ENCODE assay signal across 11 cellular contexts in the genomic region with DNA sequence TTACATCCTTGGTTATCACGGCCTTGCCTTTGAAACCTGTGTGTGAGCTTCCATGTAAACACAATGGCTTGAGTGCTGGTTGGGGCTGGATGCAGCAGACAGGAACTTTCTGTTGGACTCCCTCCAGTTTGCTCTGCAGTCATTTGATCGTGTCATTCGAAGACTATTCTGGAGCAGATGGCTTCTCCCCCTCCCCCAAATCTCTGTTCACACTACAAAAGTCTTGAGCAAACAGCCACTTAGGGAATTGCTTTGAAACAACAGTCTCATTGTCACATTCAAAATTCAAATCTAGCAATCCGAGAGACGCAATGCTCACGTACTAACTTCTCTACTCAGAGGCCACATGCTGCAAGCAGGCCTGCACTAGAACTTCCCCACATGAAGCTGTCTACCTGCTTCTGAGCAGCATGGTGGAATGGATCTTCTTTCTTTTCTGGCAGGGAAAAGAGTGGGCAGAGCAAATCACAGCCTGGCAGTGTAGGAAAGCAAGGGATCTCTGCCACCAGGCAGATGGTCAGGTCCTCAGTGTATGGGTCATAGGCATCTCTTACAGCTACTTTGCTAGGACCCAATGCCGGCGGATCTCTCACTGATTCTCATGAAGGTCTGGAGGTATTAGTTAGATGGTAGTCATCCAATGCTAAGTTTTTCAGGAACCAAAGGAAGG.
DNase-seq lines count a peak whose midpoint lies in the region; ATAC-seq and TF ChIP-seq lines count a peak whose summit lies in the region.
"Had no signal": no experiment of that assay in that cellular context is flagged by ENCODE, and none has a peak within 500 bp of the region (broad histone marks: within the 10 kb centered on the region; RNA-seq: fewer than 3 reads in every experiment).

No MANE protein-coding gene starts in this region.

- peaks cover 10% of the 10 kb centered on the region for H3K4me1 ChIP-seq in mesendoderm (ENCODE audit: control insufficient read depth, low read depth, low read length)

- H3K27ac ChIP-seq in caudate nucleus (ENCODE audit: low read depth, low read length), result peak overlapping the region; percentile 56
- H3K27ac ChIP-seq in mesendoderm (ENCODE audit: low read depth, low read length), result no peak overlapping the region
- H3K27ac ChIP-seq: parathyroid adenoma had no signal

- no peak overlapping the region for H3K9ac ChIP-seq in mesendoderm (ENCODE audit: low read length)
- H3K9ac ChIP-seq: parathyroid adenoma had no signal

- no peak overlapping the region for H3K4me2 ChIP-seq in mesendoderm (ENCODE audit: low read length)

- no peaks in the 10 kb centered on the region for H3K27me3 ChIP-seq in mesendoderm (ENCODE audit: insufficient read depth, low read length, poor library complexity)

- no peak for TF ChIP-seq CTCF in GM10248 (IDR thresholded peaks at IDR 0.05; ENCODE audit: control extremely low read depth, extremely low read depth, low read depth, missing control alignments)

- H2AK5ac ChIP-seq in mesendoderm (ENCODE audit: low read length), result peak overlapping the region; percentile 18

- no CpG with 5 or more reads among the region's 8 CpGs for WGBS in mesendoderm (ENCODE audit: extremely low coverage, insufficient coverage, low lambda C conversion rate)

- no peak overlapping the region for H4K5ac ChIP-seq in mesendoderm (ENCODE audit: low read length)

- ATAC-seq in HG02798 (IDR thresholded peaks at IDR 0.05; ENCODE audit: poor library complexity, unreplicated experiment) (no peak), GM21515 (IDR thresholded peaks at IDR 0.05; ENCODE audit: unreplicated experiment) (no peak)

- no peaks in the 10 kb centered on the region for H3K79me2 ChIP-seq in mesendoderm (ENCODE audit: control insufficient read depth, insufficient read depth, low read length)

- H3K23ac ChIP-seq in mesendoderm (ENCODE audit: low read length), result no peak overlapping the region

- POLR2A ChIA-PET in GM10248 (lab: Yijun Ruan, JAX), result no interaction called here

- DNase-seq in C1 segment of cervical spinal cord (lab: John Stamatoyannopoulos, UW), result peak in 8 of 14 donors; percentile 11 to 79 (median 36)
- peak; percentile 88 for DNase-seq in NCI-H2171 (lab: John Stamatoyannopoulos, UW)
- peak in 32 of 61 donors; percentile 4 to 72 (median 28) for DNase-seq in caudate nucleus (lab: John Stamatoyannopoulos, UW)
- DNase-seq in mesendoderm, result no peak
- no peak for DNase-seq in GM10248 (ENCODE audit: extremely low spot score)
- no peak for DNase-seq in HuH-7.5 (ENCODE audit: low spot score)
- DNase-seq: CD4-positive, CD25-positive, alpha-beta regulatory T cell; MV-4-11 had no signal

- CTCF ChIA-PET in GM10248 (lab: Yijun Ruan, JAX), result interaction anchor here (1.0 to 1.4 kb wide), 5 partner anchors 8 to 114 kb away, joined by 3 to 5 read pairs (median 3); no protein-coding TSS in a partner anchor

- H3K18ac ChIP-seq in mesendoderm (ENCODE audit: low read length), result no peak overlapping the region

- no peak overlapping the region for H3K4ac ChIP-seq in mesendoderm (ENCODE audit: low read depth, low read length)

- H2BK15ac ChIP-seq in mesendoderm (replicated peaks; ENCODE audit: low read depth), result no peak overlapping the region

- no peak overlapping the region for H2BK5ac ChIP-seq in mesendoderm (ENCODE audit: low read length)

- H2BK120ac ChIP-seq in mesendoderm (ENCODE audit: low read depth, low read length), result no peak overlapping the region

- peak overlapping the region; percentile 56 for H3K56ac ChIP-seq in mesendoderm (ENCODE audit: low read length)

- H3K79me1 ChIP-seq in mesendoderm (ENCODE audit: low read length), result no peaks in the 10 kb centered on the region

- H3K36me3 ChIP-seq in mesendoderm (ENCODE audit: control insufficient read depth, insufficient read depth, low read length), result no peaks in the 10 kb centered on the region

- H3K4me3 ChIP-seq in mesendoderm (ENCODE audit: low read length), result no peak overlapping the region

- no peak overlapping the region for H4K8ac ChIP-seq in mesendoderm (ENCODE audit: low read depth, low read length)

Comparison
In these comparisons a context has a peak if more than half of its experiments do, and no peak if none do; other contexts are left out.
1. DNase-seq: peak in C1 segment of cervical spinal cord (8 of 14), NCI-H2171 (single experiment) and caudate nucleus (32 of 61); none in mesendoderm (single experiment), GM10248 (single experiment) and HuH-7.5 (single experiment).